1 cellular context compared by ENCODE assay signal in genomic region chr2:9403924-9404323, GRCh38.
TF ChIP-seq lines count a peak whose summit lies in the region.

No MANE protein-coding gene starts in this region.

TF ChIP-seq in IMR-90, 13 proteins besides CTCF, POLR2A, EP300 and RAD21 (continued from another document):
- TF ChIP-seq NFE2L2 (IDR thresholded peaks at IDR 0.05; ENCODE audit: low read depth, low read length) (no peak), FOS (IDR thresholded peaks at IDR 0.05; ENCODE audit: low read depth, low read length) (peak; percentile 62; the same call in 1 of the 2 replicates)
